21 cellular contexts compared by ENCODE assay signal in the genomic region with DNA sequence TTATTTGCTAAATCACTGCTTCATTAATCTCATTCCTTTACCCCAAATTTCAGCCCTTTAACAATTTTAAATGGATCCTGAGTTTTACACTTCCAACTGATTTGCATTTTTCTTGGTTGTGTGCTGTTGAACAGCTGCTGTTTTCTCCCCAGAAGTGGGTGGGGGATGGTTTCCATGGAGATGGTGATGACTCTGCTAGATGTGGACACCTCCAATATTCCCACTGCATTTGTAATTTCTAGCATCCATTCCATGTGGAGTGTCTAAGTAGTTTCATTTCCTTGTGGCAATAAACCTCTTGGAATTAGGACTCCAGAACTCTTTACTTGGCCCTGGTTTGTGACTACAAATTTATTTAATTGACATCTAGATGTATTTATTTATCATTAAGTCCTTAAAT.
A peak's percentile ranks its signal among the peaks of the same experiment; 100 is the strongest.
DNase-seq lines count a peak whose midpoint lies in the region; ATAC-seq and TF ChIP-seq lines count a peak whose summit lies in the region.
"Had no signal": no experiment of that assay in that cellular context is flagged by ENCODE, and none has a peak within 500 bp of the region (broad histone marks: within the 10 kb centered on the region; RNA-seq: fewer than 3 reads in every experiment).

No MANE protein-coding gene starts in this region.

- no peaks in the 10 kb centered on the region for H3K9me3 ChIP-seq in SJSA1 (replicated peaks)
- H3K9me3 ChIP-seq in adrenal gland (replicated peaks in 1 of 3), result no peaks in the 10 kb centered on the region
- H3K9me3 ChIP-seq: sigmoid colon, thoracic aorta had no signal

- H3K27ac ChIP-seq in GM23338 (ENCODE audit: low read depth) (no peak overlapping the region), SJSA1 (peak overlapping the region; percentile 96), adrenal gland (no peak overlapping the region)
- H3K27ac ChIP-seq: foreskin keratinocyte, hepatocyte, sigmoid colon, thoracic aorta had no signal

- no peaks in the 10 kb centered on the region for H3K9me3 Mint-ChIP-seq in GM23338
- H3K9me3 Mint-ChIP-seq: activated naive CD4-positive, alpha-beta T cell treated with anti-CD3 and anti-CD28 coated beads for 36 hours; activated T-cell treated with anti-CD3 and anti-CD28 coated beads, Interleukin-2, amount 50 U/mL, for 4 hours had no signal

- DNase-seq in AG20443 (ENCODE audit: low spot score) (peak; percentile 21), GM23338 (ENCODE audit: low spot score) (no peak), SJSA1 (ENCODE audit: low read depth in 1 of 2, low spot score in 2 of 2) (no peak), occipital lobe (lab: John Stamatoyannopoulos, UW) (peak; percentile 40), NCI-H2107 treated with DMSO at 0.1 percent for 48 hours (lab: John Stamatoyannopoulos, UW; ENCODE audit: unreplicated experiment) (no peak), adrenal gland (no peak), GM19238 (ENCODE audit: insufficient read length, low spot score) (no peak)
- DNase-seq: activated CD4-positive, CD25-positive, alpha-beta regulatory T cell treated with anti-CD3 and anti-CD28 coated beads, Interleukin-2, amount 50 U/mL, for 72 hours; activated naive CD4-positive, alpha-beta T cell treated with anti-CD3 and anti-CD28 coated beads for 36 hours; activated T-cell treated with anti-CD3 and anti-CD28 coated beads, Interleukin-2, amount 50 U/mL, for 4 hours; AML-193; central memory CD4-positive, alpha-beta T cell; EL; foreskin keratinocyte; islet precursor cell; NCI-H345; sigmoid colon had no signal

- ATAC-seq in GM23338, result no peak
- ATAC-seq: activated T-cell treated with anti-CD3 and anti-CD28 coated beads, Interleukin-2, amount 50 U/mL, for 4 hours; foreskin keratinocyte; natural killer cell treated with Interleukin-12 subunit alpha and Interleukin-12 subunit beta and Interleukin-15 and Interleukin-18, amount 100 ng/mL, for 72 hours; stimulated activated memory B cell treated with anti-CD40 and anti-IgM and Interleukin-4, amounts not matched to agents 10 μg/mL and 1 μg/mL and 100 μg/mL, for 72 hours had no signal

- H3F3A ChIP-seq in GM23338 (replicated peaks; ENCODE audit: low read depth), result no peaks in the 10 kb centered on the region

- H3K9me2 ChIP-seq in GM23338 (ENCODE audit: insufficient read depth), result peaks cover 8% of the 10 kb centered on the region; the same call in 1 of the 2 replicates

- H3K4me2 ChIP-seq in GM23338, result no peak overlapping the region
- H3K4me2 ChIP-seq: hepatocyte had no signal

- H3K4me3 ChIP-seq in GM23338, result no peak overlapping the region
- H3K4me3 ChIP-seq in SJSA1, result no peak overlapping the region
- H3K4me3 ChIP-seq in adrenal gland, result no peak overlapping the region
- H3K4me3 ChIP-seq: hepatocyte, sigmoid colon, thoracic aorta had no signal

- H2AFZ ChIP-seq in GM23338, result 0 out of 2 replicates have a peak overlapping the region, but pooled peaks have one; percentile 8
- H2AFZ ChIP-seq: hepatocyte had no signal

- H3K4me1 ChIP-seq in GM23338 (ENCODE audit: insufficient read depth) (no peaks in the 10 kb centered on the region), SJSA1 (replicated peaks) (peaks cover 22% of the 10 kb centered on the region), adrenal gland (replicated peaks in 1 of 2) (no peaks in the 10 kb centered on the region)
- H3K4me1 ChIP-seq: foreskin keratinocyte, sigmoid colon had no signal

- H3K27me3 ChIP-seq in GM23338 (ENCODE audit: insufficient read depth) (no peaks in the 10 kb centered on the region), SJSA1 (replicated peaks) (no peaks in the 10 kb centered on the region), adrenal gland (no peaks in the 10 kb centered on the region)
- H3K27me3 ChIP-seq: foreskin keratinocyte, hepatocyte, sigmoid colon had no signal

- intact Hi-C loops in adrenal gland (cut with DNase I), result no loop called here

- H3K36me3 ChIP-seq in GM23338 (ENCODE audit: insufficient read depth) (no peaks in the 10 kb centered on the region), SJSA1 (no peaks in the 10 kb centered on the region), adrenal gland (replicated peaks in 1 of 2) (no peaks in the 10 kb centered on the region)
- H3K36me3 ChIP-seq: sigmoid colon, thoracic aorta had no signal

- H3K79me2 ChIP-seq in GM23338 (replicated peaks; ENCODE audit: insufficient read depth), result no peaks in the 10 kb centered on the region
- H3K79me2 ChIP-seq: hepatocyte had no signal

- no peak overlapping the region for H3K27ac Mint-ChIP-seq in GM23338
- H3K27ac Mint-ChIP-seq: activated naive CD4-positive, alpha-beta T cell treated with anti-CD3 and anti-CD28 coated beads for 36 hours; natural killer cell treated with Interleukin-12 subunit alpha and Interleukin-12 subunit beta and Interleukin-15 and Interleukin-18, amount 100 ng/mL, for 72 hours; stimulated activated memory B cell treated with anti-CD40 and anti-IgM and Interleukin-4, amounts not matched to agents 10 μg/mL and 1 μg/mL and 100 μg/mL, for 72 hours had no signal

- no peak overlapping the region for H3K4me3 Mint-ChIP-seq in GM23338
- H3K4me3 Mint-ChIP-seq: activated naive CD4-positive, alpha-beta T cell treated with anti-CD3 and anti-CD28 coated beads for 36 hours; activated T-cell treated with anti-CD3 and anti-CD28 coated beads, Interleukin-2, amount 50 U/mL, for 4 hours; natural killer cell treated with Interleukin-12 subunit alpha and Interleukin-12 subunit beta and Interleukin-15 and Interleukin-18, amount 100 ng/mL, for 72 hours; stimulated activated memory B cell treated with anti-CD40 and anti-IgM and Interleukin-4, amounts not matched to agents 10 μg/mL and 1 μg/mL and 100 μg/mL, for 72 hours had no signal

- H3K36me3 Mint-ChIP-seq in GM23338 (ENCODE audit: low read depth), result no peaks in the 10 kb centered on the region
- H3K36me3 Mint-ChIP-seq: natural killer cell treated with Interleukin-12 subunit alpha and Interleukin-12 subunit beta and Interleukin-15 and Interleukin-18, amount 100 ng/mL, for 72 hours; stimulated activated memory B cell treated with anti-CD40 and anti-IgM and Interleukin-4, amounts not matched to agents 10 μg/mL and 1 μg/mL and 100 μg/mL, for 72 hours had no signal

- peaks cover 2% of the 10 kb centered on the region for H3K27me3 Mint-ChIP-seq in GM23338 (ENCODE audit: insufficient read depth, low read depth, poor library complexity)
- H3K27me3 Mint-ChIP-seq: natural killer cell treated with Interleukin-12 subunit alpha and Interleukin-12 subunit beta and Interleukin-15 and Interleukin-18, amount 100 ng/mL, for 72 hours; stimulated activated memory B cell treated with anti-CD40 and anti-IgM and Interleukin-4, amounts not matched to agents 10 μg/mL and 1 μg/mL and 100 μg/mL, for 72 hours had no signal

- H4K20me1 ChIP-seq in GM23338 (replicated peaks; ENCODE audit: insufficient read depth), result no peaks in the 10 kb centered on the region

- peaks cover 5% of the 10 kb centered on the region; the same call in 2 of the 3 replicates for H3K4me1 Mint-ChIP-seq in GM23338
- H3K4me1 Mint-ChIP-seq: stimulated activated memory B cell treated with anti-CD40 and anti-IgM and Interleukin-4, amounts not matched to agents 10 μg/mL and 1 μg/mL and 100 μg/mL, for 72 hours had no signal

- no peak for TF ChIP-seq POLR2A in adrenal gland (IDR thresholded peaks at IDR 0.05)

- TF ChIP-seq CTCF in GM23338 (conservative IDR thresholded peaks at IDR 0.05; ENCODE audit: low read depth in 2 of 2), result no peak
- no peak for TF ChIP-seq CTCF in adrenal gland (IDR thresholded peaks at IDR 0.05)

TF ChIP-seq in GM23338, 12 proteins besides CTCF, POLR2A, EP300 and RAD21 (continues in another document):
- TF ChIP-seq, protein P1, sequence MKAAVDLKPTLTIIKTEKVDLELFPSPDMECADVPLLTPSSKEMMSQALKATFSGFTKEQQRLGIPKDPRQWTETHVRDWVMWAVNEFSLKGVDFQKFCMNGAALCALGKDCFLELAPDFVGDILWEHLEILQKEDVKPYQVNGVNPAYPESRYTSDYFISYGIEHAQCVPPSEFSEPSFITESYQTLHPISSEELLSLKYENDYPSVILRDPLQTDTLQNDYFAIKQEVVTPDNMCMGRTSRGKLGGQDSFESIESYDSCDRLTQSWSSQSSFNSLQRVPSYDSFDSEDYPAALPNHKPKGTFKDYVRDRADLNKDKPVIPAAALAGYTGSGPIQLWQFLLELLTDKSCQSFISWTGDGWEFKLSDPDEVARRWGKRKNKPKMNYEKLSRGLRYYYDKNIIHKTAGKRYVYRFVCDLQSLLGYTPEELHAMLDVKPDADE (IDR thresholded peaks at IDR 0.05), result no peak
- TF ChIP-seq EZH2phosphoT487 (IDR thresholded peaks at IDR 0.05; ENCODE audit: unreplicated experiment), result no peak
- TF ChIP-seq ZNF114 (CRISPR knock-in tag; IDR thresholded peaks at IDR 0.05), result no peak
- TF ChIP-seq, protein P2, sequence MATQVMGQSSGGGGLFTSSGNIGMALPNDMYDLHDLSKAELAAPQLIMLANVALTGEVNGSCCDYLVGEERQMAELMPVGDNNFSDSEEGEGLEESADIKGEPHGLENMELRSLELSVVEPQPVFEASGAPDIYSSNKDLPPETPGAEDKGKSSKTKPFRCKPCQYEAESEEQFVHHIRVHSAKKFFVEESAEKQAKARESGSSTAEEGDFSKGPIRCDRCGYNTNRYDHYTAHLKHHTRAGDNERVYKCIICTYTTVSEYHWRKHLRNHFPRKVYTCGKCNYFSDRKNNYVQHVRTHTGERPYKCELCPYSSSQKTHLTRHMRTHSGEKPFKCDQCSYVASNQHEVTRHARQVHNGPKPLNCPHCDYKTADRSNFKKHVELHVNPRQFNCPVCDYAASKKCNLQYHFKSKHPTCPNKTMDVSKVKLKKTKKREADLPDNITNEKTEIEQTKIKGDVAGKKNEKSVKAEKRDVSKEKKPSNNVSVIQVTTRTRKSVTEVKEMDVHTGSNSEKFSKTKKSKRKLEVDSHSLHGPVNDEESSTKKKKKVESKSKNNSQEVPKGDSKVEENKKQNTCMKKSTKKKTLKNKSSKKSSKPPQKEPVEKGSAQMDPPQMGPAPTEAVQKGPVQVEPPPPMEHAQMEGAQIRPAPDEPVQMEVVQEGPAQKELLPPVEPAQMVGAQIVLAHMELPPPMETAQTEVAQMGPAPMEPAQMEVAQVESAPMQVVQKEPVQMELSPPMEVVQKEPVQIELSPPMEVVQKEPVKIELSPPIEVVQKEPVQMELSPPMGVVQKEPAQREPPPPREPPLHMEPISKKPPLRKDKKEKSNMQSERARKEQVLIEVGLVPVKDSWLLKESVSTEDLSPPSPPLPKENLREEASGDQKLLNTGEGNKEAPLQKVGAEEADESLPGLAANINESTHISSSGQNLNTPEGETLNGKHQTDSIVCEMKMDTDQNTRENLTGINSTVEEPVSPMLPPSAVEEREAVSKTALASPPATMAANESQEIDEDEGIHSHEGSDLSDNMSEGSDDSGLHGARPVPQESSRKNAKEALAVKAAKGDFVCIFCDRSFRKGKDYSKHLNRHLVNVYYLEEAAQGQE (IDR thresholded peaks at IDR 0.05; ENCODE audit: unreplicated experiment), result no peak
- TF ChIP-seq CREB1 (CRISPR knock-in tag; IDR thresholded peaks at IDR 0.05; ENCODE audit: low read depth), result no peak
- TF ChIP-seq ZNF331 (CRISPR knock-in tag; IDR thresholded peaks at IDR 0.05; ENCODE audit: low read depth), result no peak
- TF ChIP-seq EZH2 (IDR thresholded peaks at IDR 0.05; ENCODE audit: low read depth, unreplicated experiment), result no peak
- no peak for TF ChIP-seq NANOG (IDR thresholded peaks at IDR 0.05; ENCODE audit: borderline replicate concordance)
- no peak for TF ChIP-seq STAT1 (IDR thresholded peaks at IDR 0.05; ENCODE audit: unreplicated experiment)
- no peak for TF ChIP-seq JUNB (IDR thresholded peaks at IDR 0.05; ENCODE audit: unreplicated experiment)

Comparison
In these comparisons a context has a peak if more than half of its experiments do, and no peak if none do; other contexts are left out.
1. DNase-seq: peak in AG20443 (single experiment) and occipital lobe (single experiment); none in GM23338 (single experiment), SJSA1 (0 of 2), NCI-H2107 treated with DMSO at 0.1 percent for 48 hours (single experiment), adrenal gland (0 of 7) and GM19238 (single experiment).